ENCODE assay signal across 1 cellular context in the genomic region with DNA sequence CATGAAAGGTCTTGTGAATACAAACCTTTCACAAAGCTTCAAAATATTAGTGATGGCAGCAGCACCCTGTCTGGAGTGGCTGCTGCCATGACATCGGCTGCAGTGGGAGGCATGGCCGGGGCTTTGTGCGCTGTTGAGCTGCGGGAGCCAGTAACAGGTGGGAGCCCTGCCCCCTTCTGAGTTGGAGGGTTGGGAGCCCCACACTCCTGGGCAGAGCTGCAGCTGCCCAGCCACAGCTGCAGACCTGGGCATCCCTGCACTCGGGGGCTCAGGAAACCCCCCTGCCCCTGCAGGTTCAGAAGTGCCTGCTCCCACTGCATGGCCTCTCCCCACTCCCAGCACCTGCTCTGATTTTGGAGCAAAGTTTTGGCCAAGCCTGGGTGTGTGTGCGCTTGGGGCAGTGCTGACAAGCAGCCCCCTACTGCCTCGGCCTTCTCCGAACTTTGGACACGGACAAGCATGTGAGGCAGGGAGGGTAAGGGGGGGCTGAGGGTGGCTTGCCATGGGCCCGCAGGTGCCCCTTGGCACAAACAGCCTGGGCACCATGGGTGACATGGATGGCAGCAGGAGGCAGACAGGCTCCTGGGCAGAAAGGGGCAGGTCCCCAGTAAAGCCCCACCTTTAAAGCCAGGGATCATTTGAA.
TF ChIP-seq lines count a peak whose summit lies in the region.

No MANE protein-coding gene starts in this region.

TF ChIP-seq in K562, 482 proteins besides CTCF, POLR2A, EP300 and RAD21:
- TF ChIP-seq HOMEZ (CRISPR knock-in tag; IDR thresholded peaks at IDR 0.05) (no peak), ZNF778 (CRISPR knock-in tag; IDR thresholded peaks at IDR 0.05) (no peak), POLR2G (IDR thresholded peaks at IDR 0.05; ENCODE audit: low read depth, low read length) (peak; percentile 14; the same call in 1 of the 2 replicates), DIDO1 (tag; IDR thresholded peaks at IDR 0.05; ENCODE audit: low read depth) (no peak)
